1 cellular context compared by ENCODE assay signal in genomic region chr2:65482971-65483370, GRCh38.
TF ChIP-seq lines count a peak whose summit lies in the region.

No MANE protein-coding gene starts in this region.

TF ChIP-seq in HepG2, 621 proteins besides CTCF, POLR2A, EP300 and RAD21 (continued from another document):
- TF ChIP-seq ZBED4 (CRISPR knock-in tag; IDR thresholded peaks at IDR 0.05; ENCODE audit: borderline replicate concordance), result 0 out of 2 replicates have a peak, but pooled peaks have one; percentile 28
- TF ChIP-seq ZC3H13 (CRISPR knock-in tag; IDR thresholded peaks at IDR 0.05), result no peak
- TF ChIP-seq SNAI1 (CRISPR knock-in tag; IDR thresholded peaks at IDR 0.05; ENCODE audit: borderline replicate concordance), result no peak
- 0 out of 2 replicates have a peak, but pooled peaks have one; percentile 11 for TF ChIP-seq ELF3 (CRISPR knock-in tag; IDR thresholded peaks at IDR 0.05)
- TF ChIP-seq MATR3 (CRISPR knock-in tag; IDR thresholded peaks at IDR 0.05), result no peak
- TF ChIP-seq ZNF264 (CRISPR knock-in tag; IDR thresholded peaks at IDR 0.05), result 0 out of 2 replicates have a peak, but pooled peaks have one; percentile 46
- TF ChIP-seq GATAD2A (CRISPR knock-in tag; IDR thresholded peaks at IDR 0.05), result peak; percentile 92
- peak; percentile 44; the same call in 1 of the 2 replicates for TF ChIP-seq TBX2 (CRISPR knock-in tag; IDR thresholded peaks at IDR 0.05; ENCODE audit: borderline replicate concordance)
- no peak for TF ChIP-seq HNF4G (IDR thresholded peaks at IDR 0.05; ENCODE audit: borderline replicate concordance, low read depth, low read length)
- TF ChIP-seq HNF4G (CRISPR knock-in tag; IDR thresholded peaks at IDR 0.05; ENCODE audit: borderline replicate concordance, low read depth), result peak; percentile 63; the same call in 1 of the 2 replicates
- TF ChIP-seq ZC3H4 (CRISPR knock-in tag; IDR thresholded peaks at IDR 0.05; ENCODE audit: borderline replicate concordance), result no peak
- no peak for TF ChIP-seq NBN (conservative IDR thresholded peaks at IDR 0.05)
- TF ChIP-seq ZNF383 (CRISPR knock-in tag; IDR thresholded peaks at IDR 0.05; ENCODE audit: borderline replicate concordance), result no peak
- TF ChIP-seq CEBPG (CRISPR knock-in tag; IDR thresholded peaks at IDR 0.05), result peak; percentile 77
- TF ChIP-seq PAXIP1 (CRISPR knock-in tag; conservative IDR thresholded peaks at IDR 0.05), result peak; percentile 71; the same call in 1 of the 2 replicates
- TF ChIP-seq TEAD3 (CRISPR knock-in tag; optimal IDR thresholded peaks at IDR 0.05; ENCODE audit: borderline replicate concordance), result peak; percentile 21
- no peak for TF ChIP-seq IKZF4 (CRISPR knock-in tag; IDR thresholded peaks at IDR 0.05; ENCODE audit: borderline replicate concordance, low read depth, not compliant biosample characterization)
- 0 out of 2 replicates have a peak, but pooled peaks have one; percentile 41 for TF ChIP-seq MIXL1 (CRISPR knock-in tag; IDR thresholded peaks at IDR 0.05)
- TF ChIP-seq MED1 (CRISPR knock-in tag; IDR thresholded peaks at IDR 0.05), result peak; percentile 73
- TF ChIP-seq KLF16 (CRISPR knock-in tag; IDR thresholded peaks at IDR 0.05), result peak in 1 of 2 experiments; percentile 44; a peak in 1 of 4 replicates
- TF ChIP-seq CHD4 (IDR thresholded peaks at IDR 0.05; ENCODE audit: borderline replicate concordance, low read length), result no peak
- TF ChIP-seq POGK (CRISPR knock-in tag; conservative IDR thresholded peaks at IDR 0.05), result 0 out of 2 replicates have a peak, but pooled peaks have one; percentile 24
- TF ChIP-seq ZSCAN31 (CRISPR knock-in tag; IDR thresholded peaks at IDR 0.05; ENCODE audit: low read depth), result 0 out of 2 replicates have a peak, but pooled peaks have one; percentile 55
- TF ChIP-seq KAT8 (CRISPR knock-in tag; IDR thresholded peaks at IDR 0.05), result peak; percentile 61; the same call in 1 of the 2 replicates
- peak; percentile 71 for TF ChIP-seq RARA (CRISPR knock-in tag; IDR thresholded peaks at IDR 0.05)
- TF ChIP-seq FOSL2 (CRISPR knock-in tag; IDR thresholded peaks at IDR 0.05), result peak; percentile 54
- peak; percentile 72; the same call in 1 of the 2 replicates for TF ChIP-seq SALL1 (CRISPR knock-in tag; IDR thresholded peaks at IDR 0.05)
- TF ChIP-seq HDAC2 (CRISPR knock-in tag; IDR thresholded peaks at IDR 0.05), result peak; percentile 79
- no peak for TF ChIP-seq ZNF672 (CRISPR knock-in tag; IDR thresholded peaks at IDR 0.05)
- peak; percentile 56; the same call in 1 of the 2 replicates for TF ChIP-seq ZMYM4 (CRISPR knock-in tag; IDR thresholded peaks at IDR 0.05)
- TF ChIP-seq MAX (IDR thresholded peaks at IDR 0.05), result peak; percentile 36; the same call in 1 of the 2 replicates
- TF ChIP-seq THAP11 (CRISPR knock-in tag; IDR thresholded peaks at IDR 0.05), result peak; percentile 44; the same call in 1 of the 2 replicates
- TF ChIP-seq GMEB1 (CRISPR knock-in tag; IDR thresholded peaks at IDR 0.05; ENCODE audit: borderline replicate concordance), result 0 out of 2 replicates have a peak, but pooled peaks have one; percentile 18
- TF ChIP-seq ZNF18 (CRISPR knock-in tag; IDR thresholded peaks at IDR 0.05; ENCODE audit: insufficient replicate concordance), result no peak
- peak; percentile 99 for TF ChIP-seq TEF (CRISPR knock-in tag; IDR thresholded peaks at IDR 0.05)
- TF ChIP-seq RFX5 (IDR thresholded peaks at IDR 0.05; ENCODE audit: low read depth, low read length), result no peak
- TF ChIP-seq SOX6 (IDR thresholded peaks at IDR 0.05), result no peak
- TF ChIP-seq SOX6 (CRISPR knock-in tag; IDR thresholded peaks at IDR 0.05), result peak; percentile 91
- peak; percentile 34; the same call in 1 of the 2 replicates for TF ChIP-seq PRDM15 (CRISPR knock-in tag; IDR thresholded peaks at IDR 0.05)
- no peak for TF ChIP-seq ZNF329 (CRISPR knock-in tag; IDR thresholded peaks at IDR 0.05; ENCODE audit: low read depth)
- TF ChIP-seq FOXJ3 (CRISPR knock-in tag; IDR thresholded peaks at IDR 0.05; ENCODE audit: borderline replicate concordance), result peak; percentile 85; the same call in 1 of the 2 replicates
- TF ChIP-seq FOXK1 (CRISPR knock-in tag; IDR thresholded peaks at IDR 0.05; ENCODE audit: borderline replicate concordance, low read depth), result peak; percentile 14; the same call in 1 of the 2 replicates
- no peak for TF ChIP-seq SOX13 (IDR thresholded peaks at IDR 0.05)
- peak in 1 of 2 experiments; percentile 93; a peak in 2 of 4 replicates for TF ChIP-seq SOX13 (CRISPR knock-in tag; conservative IDR thresholded peaks at IDR 0.05 in 1 of 2, IDR thresholded peaks at IDR 0.05 in 1 of 2)
- peak; percentile 28; the same call in 1 of the 2 replicates for TF ChIP-seq YEATS4 (CRISPR knock-in tag; IDR thresholded peaks at IDR 0.05; ENCODE audit: borderline replicate concordance)
